Comparison of ENCODE assay signal across 20 cellular contexts in the genomic region with DNA sequence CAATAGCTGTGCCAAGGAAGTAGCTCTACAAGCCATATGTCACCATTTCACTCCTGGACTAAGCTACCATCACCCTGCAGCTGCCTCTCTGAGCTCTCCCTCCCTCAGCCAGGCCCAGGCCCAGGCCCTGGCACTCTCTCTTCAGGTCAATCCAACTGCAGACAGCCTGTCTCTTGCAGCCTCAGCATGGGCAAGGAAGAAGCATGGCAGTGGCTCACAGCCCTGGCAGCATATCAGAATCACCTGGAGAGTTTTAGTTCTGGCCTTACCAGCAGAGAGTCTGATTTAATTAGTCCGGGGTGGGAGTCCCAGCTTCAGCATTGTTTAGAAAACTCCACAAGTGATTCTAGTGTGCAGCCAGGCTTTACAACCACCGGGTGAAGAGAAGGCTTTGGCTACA. TPM values are rescaled to one million over a fixed set of nuclear protein-coding genes. Genes with fewer than 3 reads are reported as not detected.
"Had no signal": no experiment of that assay in that cellular context is flagged by ENCODE, and none has a peak within 500 bp of the region (broad histone marks: within the 10 kb centered on the region; RNA-seq: fewer than 3 reads in every experiment).

No MANE protein-coding gene starts in this region.

- H3K4me3 ChIP-seq: cardiac muscle cell, lower lobe of right lung, right atrium auricular region, tibial nerve, vagina had no signal

- H3K36me3 Mint-ChIP-seq: activated naive CD4-positive, alpha-beta T cell treated with anti-CD3 and anti-CD28 coated beads, Interleukin-2, amount 50 U/mL, for 72 hours had no signal

- H3K9me3 Mint-ChIP-seq: activated naive CD4-positive, alpha-beta T cell treated with anti-CD3 and anti-CD28 coated beads, Interleukin-2, amount 50 U/mL, for 72 hours; activated T-cell treated with anti-CD3 and anti-CD28 coated beads, Interleukin-2, amount 50 U/mL, for 72 hours had no signal

- DNase-seq: activated CD4-positive, alpha-beta T cell treated with anti-CD3 and anti-CD28 coated beads for 4 hours; activated CD8-positive, alpha-beta memory T cell treated with anti-CD3 and anti-CD28 coated beads, Interleukin-2, amount 50 U/mL, for 4 hours; activated CD8-positive, alpha-beta T cell treated with anti-CD3 and anti-CD28 coated beads, Interleukin-2, amount 10 ng/mL, durations not matched to agents 7 days and 5 days; activated gamma-delta T cell; activated T-cell treated with anti-CD3 and anti-CD28 coated beads, Interleukin-2, amount 50 U/mL, for 72 hours; left cardiac atrium; lower lobe of right lung; nephron progenitor cell; occipital lobe; stimulated activated CD4-positive, alpha-beta T cell treated with anti-CD3 and anti-CD28 coated beads, Interleukin-4, amount 100 ng/mL, for 1 hour; stimulated activated naive CD4-positive, alpha-beta T cell had no signal

- H3K9me3 ChIP-seq: lower lobe of right lung, right atrium auricular region, tibial nerve, vagina had no signal

- H3K27ac Mint-ChIP-seq: activated CD8-positive, alpha-beta T cell treated with anti-CD3 and anti-CD28 coated beads, Interleukin-2, amount 10 ng/mL, durations not matched to agents 7 days and 5 days; activated naive CD4-positive, alpha-beta T cell treated with anti-CD3 and anti-CD28 coated beads, Interleukin-2, amount 50 U/mL, for 72 hours; activated T-cell treated with anti-CD3 and anti-CD28 coated beads, Interleukin-2, amount 50 U/mL, for 72 hours; nephron progenitor cell; progenitor cell of endocrine pancreas had no signal

- ATAC-seq: activated CD8-positive, alpha-beta T cell treated with anti-CD3 and anti-CD28 coated beads, Interleukin-2, amount 10 ng/mL, durations not matched to agents 7 days and 5 days; activated naive CD4-positive, alpha-beta T cell treated with anti-CD3 and anti-CD28 coated beads, Interleukin-2, amount 50 U/mL, for 72 hours; activated T-cell treated with anti-CD3 and anti-CD28 coated beads, Interleukin-2, amount 50 U/mL, for 72 hours; esophagus mucosa; left cardiac atrium; lower lobe of right lung had no signal

- H3K36me3 ChIP-seq: cardiac muscle cell, lower lobe of right lung, right atrium auricular region, tibial nerve, vagina had no signal

- H3K4me3 Mint-ChIP-seq: activated CD8-positive, alpha-beta T cell treated with anti-CD3 and anti-CD28 coated beads, Interleukin-2, amount 10 ng/mL, durations not matched to agents 7 days and 5 days; activated T-cell treated with anti-CD3 and anti-CD28 coated beads, Interleukin-2, amount 50 U/mL, for 72 hours; nephron progenitor cell had no signal

- H3K27me3 ChIP-seq: cardiac muscle cell, right atrium auricular region, vagina had no signal

- H3K4me1 ChIP-seq: lower lobe of right lung, vagina had no signal

RNA-seq across cellular contexts. Expression of a gene that starts 31.5 kb away (rescaled TPM):
- total RNA-seq: activated CD8-positive, alpha-beta T cell treated with anti-CD3 and anti-CD28 coated beads, Interleukin-2, amount 10 ng/mL, durations not matched to agents 7 days and 5 days; skeletal muscle tissue; subcutaneous adipose tissue had no signal
